ENCODE assay signal across 1 cellular context in genomic region chr6:2797564-2798014, GRCh38.
TF ChIP-seq lines count a peak whose summit lies in the region.

No MANE protein-coding gene starts in this region.

TF ChIP-seq in K562, 482 proteins besides CTCF, POLR2A, EP300 and RAD21 (continued from another document):
- TF ChIP-seq, protein P1, sequence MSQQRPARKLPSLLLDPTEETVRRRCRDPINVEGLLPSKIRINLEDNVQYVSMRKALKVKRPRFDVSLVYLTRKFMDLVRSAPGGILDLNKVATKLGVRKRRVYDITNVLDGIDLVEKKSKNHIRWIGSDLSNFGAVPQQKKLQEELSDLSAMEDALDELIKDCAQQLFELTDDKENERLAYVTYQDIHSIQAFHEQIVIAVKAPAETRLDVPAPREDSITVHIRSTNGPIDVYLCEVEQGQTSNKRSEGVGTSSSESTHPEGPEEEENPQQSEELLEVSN (IDR thresholded peaks at IDR 0.05; ENCODE audit: borderline replicate concordance in 1 of 2, extremely low read depth in 1 of 2, insufficient read depth in 1 of 2, insufficient read length in 1 of 2, low read depth in 1 of 2, low read length in 1 of 2, poor library complexity in 1 of 2, severe bottlenecking in 1 of 2) = peak in 1 of 2 experiments; percentile 21
- TF ChIP-seq, protein P2, sequence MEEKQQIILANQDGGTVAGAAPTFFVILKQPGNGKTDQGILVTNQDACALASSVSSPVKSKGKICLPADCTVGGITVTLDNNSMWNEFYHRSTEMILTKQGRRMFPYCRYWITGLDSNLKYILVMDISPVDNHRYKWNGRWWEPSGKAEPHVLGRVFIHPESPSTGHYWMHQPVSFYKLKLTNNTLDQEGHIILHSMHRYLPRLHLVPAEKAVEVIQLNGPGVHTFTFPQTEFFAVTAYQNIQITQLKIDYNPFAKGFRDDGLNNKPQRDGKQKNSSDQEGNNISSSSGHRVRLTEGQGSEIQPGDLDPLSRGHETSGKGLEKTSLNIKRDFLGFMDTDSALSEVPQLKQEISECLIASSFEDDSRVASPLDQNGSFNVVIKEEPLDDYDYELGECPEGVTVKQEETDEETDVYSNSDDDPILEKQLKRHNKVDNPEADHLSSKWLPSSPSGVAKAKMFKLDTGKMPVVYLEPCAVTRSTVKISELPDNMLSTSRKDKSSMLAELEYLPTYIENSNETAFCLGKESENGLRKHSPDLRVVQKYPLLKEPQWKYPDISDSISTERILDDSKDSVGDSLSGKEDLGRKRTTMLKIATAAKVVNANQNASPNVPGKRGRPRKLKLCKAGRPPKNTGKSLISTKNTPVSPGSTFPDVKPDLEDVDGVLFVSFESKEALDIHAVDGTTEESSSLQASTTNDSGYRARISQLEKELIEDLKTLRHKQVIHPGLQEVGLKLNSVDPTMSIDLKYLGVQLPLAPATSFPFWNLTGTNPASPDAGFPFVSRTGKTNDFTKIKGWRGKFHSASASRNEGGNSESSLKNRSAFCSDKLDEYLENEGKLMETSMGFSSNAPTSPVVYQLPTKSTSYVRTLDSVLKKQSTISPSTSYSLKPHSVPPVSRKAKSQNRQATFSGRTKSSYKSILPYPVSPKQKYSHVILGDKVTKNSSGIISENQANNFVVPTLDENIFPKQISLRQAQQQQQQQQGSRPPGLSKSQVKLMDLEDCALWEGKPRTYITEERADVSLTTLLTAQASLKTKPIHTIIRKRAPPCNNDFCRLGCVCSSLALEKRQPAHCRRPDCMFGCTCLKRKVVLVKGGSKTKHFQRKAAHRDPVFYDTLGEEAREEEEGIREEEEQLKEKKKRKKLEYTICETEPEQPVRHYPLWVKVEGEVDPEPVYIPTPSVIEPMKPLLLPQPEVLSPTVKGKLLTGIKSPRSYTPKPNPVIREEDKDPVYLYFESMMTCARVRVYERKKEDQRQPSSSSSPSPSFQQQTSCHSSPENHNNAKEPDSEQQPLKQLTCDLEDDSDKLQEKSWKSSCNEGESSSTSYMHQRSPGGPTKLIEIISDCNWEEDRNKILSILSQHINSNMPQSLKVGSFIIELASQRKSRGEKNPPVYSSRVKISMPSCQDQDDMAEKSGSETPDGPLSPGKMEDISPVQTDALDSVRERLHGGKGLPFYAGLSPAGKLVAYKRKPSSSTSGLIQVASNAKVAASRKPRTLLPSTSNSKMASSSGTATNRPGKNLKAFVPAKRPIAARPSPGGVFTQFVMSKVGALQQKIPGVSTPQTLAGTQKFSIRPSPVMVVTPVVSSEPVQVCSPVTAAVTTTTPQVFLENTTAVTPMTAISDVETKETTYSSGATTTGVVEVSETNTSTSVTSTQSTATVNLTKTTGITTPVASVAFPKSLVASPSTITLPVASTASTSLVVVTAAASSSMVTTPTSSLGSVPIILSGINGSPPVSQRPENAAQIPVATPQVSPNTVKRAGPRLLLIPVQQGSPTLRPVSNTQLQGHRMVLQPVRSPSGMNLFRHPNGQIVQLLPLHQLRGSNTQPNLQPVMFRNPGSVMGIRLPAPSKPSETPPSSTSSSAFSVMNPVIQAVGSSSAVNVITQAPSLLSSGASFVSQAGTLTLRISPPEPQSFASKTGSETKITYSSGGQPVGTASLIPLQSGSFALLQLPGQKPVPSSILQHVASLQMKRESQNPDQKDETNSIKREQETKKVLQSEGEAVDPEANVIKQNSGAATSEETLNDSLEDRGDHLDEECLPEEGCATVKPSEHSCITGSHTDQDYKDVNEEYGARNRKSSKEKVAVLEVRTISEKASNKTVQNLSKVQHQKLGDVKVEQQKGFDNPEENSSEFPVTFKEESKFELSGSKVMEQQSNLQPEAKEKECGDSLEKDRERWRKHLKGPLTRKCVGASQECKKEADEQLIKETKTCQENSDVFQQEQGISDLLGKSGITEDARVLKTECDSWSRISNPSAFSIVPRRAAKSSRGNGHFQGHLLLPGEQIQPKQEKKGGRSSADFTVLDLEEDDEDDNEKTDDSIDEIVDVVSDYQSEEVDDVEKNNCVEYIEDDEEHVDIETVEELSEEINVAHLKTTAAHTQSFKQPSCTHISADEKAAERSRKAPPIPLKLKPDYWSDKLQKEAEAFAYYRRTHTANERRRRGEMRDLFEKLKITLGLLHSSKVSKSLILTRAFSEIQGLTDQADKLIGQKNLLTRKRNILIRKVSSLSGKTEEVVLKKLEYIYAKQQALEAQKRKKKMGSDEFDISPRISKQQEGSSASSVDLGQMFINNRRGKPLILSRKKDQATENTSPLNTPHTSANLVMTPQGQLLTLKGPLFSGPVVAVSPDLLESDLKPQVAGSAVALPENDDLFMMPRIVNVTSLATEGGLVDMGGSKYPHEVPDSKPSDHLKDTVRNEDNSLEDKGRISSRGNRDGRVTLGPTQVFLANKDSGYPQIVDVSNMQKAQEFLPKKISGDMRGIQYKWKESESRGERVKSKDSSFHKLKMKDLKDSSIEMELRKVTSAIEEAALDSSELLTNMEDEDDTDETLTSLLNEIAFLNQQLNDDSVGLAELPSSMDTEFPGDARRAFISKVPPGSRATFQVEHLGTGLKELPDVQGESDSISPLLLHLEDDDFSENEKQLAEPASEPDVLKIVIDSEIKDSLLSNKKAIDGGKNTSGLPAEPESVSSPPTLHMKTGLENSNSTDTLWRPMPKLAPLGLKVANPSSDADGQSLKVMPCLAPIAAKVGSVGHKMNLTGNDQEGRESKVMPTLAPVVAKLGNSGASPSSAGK (IDR thresholded peaks at IDR 0.05) = peak; percentile 70
